In the genomic region with DNA sequence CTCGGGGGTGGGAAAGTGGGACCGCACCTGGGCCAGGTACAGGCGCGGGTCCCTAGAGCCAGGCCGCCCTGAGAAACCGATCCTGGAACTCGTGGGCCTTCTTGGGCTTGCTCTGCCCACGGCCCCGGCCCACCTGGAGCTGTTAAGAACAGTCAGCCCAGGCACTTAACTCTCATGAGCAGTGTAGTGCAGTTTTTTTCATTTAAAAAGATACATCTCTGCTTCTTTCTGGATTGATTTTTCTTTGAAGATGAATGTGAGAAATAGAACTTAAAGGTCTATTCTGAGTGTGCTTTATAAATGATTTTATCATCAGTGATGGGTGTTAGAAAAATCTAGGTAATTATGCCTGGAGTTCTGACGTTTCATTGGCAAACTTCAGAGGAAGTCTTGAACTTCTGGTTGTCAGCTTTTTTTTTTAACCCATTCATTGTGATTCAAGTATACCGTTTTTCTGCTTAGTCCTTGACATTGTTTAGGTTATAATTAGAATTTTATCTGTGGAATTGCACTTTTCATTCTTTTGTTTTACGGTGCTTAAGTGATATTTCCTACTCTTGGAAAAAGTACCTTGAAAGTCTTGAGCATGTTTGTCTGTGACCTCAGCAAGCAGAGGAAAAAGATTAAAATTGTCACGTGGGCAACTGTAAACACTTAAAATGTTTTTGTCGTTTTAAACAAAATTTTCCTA, we compare ENCODE assay signal across 1 cellular context.
TF ChIP-seq lines count a peak whose summit lies in the region.

No MANE protein-coding gene starts in this region.

TF ChIP-seq in SK-N-SH treated with all-trans-retinoic acid at 6 μM for 48 hours, 23 proteins besides CTCF, POLR2A, EP300 and RAD21 (continued from another document):
- TF ChIP-seq, protein P1, sequence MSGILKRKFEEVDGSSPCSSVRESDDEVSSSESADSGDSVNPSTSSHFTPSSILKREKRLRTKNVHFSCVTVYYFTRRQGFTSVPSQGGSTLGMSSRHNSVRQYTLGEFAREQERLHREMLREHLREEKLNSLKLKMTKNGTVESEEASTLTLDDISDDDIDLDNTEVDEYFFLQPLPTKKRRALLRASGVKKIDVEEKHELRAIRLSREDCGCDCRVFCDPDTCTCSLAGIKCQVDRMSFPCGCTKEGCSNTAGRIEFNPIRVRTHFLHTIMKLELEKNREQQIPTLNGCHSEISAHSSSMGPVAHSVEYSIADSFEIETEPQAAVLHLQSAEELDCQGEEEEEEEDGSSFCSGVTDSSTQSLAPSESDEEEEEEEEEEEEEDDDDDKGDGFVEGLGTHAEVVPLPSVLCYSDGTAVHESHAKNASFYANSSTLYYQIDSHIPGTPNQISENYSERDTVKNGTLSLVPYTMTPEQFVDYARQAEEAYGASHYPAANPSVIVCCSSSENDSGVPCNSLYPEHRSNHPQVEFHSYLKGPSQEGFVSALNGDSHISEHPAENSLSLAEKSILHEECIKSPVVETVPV (CRISPR knock-in tag; IDR thresholded peaks at IDR 0.05): no peak
- TF ChIP-seq, protein P2, sequence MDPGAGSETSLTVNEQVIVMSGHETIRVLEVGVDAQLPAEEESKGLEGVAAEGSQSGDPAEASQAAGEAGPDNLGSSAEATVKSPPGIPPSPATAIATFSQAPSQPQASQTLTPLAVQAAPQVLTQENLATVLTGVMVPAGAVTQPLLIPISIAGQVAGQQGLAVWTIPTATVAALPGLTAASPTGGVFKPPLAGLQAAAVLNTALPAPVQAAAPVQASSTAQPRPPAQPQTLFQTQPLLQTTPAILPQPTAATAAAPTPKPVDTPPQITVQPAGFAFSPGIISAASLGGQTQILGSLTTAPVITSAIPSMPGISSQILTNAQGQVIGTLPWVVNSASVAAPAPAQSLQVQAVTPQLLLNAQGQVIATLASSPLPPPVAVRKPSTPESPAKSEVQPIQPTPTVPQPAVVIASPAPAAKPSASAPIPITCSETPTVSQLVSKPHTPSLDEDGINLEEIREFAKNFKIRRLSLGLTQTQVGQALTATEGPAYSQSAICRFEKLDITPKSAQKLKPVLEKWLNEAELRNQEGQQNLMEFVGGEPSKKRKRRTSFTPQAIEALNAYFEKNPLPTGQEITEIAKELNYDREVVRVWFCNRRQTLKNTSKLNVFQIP (CRISPR knock-in tag; IDR thresholded peaks at IDR 0.05; ENCODE audit: borderline replicate concordance, low read depth): no peak
TF ChIP-seq in SK-N-SH treated with all-trans-retinoic acid at 6 μM for 48 hours: peak in this region for 0.
